Comparison of ENCODE assay signal across 8 cellular contexts in genomic region chr5:126422994-126423788, GRCh38.
DNase-seq lines count a peak whose midpoint lies in the region; ATAC-seq and TF ChIP-seq lines count a peak whose summit lies in the region.

GRAMD2B (plus strand) TSS chr5:126423409; CDS start chr5:126423607, 198 bp downstream.

- ATAC-seq in HG03175 (IDR thresholded peaks at IDR 0.05; ENCODE audit: unreplicated experiment) = peak; percentile 89

- TF ChIP-seq CTCF in AG04449 (IDR thresholded peaks at IDR 0.05; ENCODE audit: insufficient read depth, low read length, missing control alignments) (no peak), epithelial cell of esophagus (IDR thresholded peaks at IDR 0.05; ENCODE audit: insufficient read depth, low read depth, low read length, missing control alignments) (no peak)

- CTCF ChIA-PET in AG04449 (lab: Yijun Ruan, JAX) = interaction anchor here (0.9 to 1.9 kb wide), 4 partner anchors 9 to 70 kb away, joined by 4 to 15 read pairs (median 4); no protein-coding TSS in a partner anchor

- DNase-seq in AG04449 (ENCODE audit: low read depth, low spot score) (peak; percentile 46), NCI-H82 treated with DMSO at 0.1 percent for 48 hours (lab: John Stamatoyannopoulos, UW; ENCODE audit: unreplicated experiment) (peak; percentile 72), activated T-cell treated with anti-CD3 and anti-CD28 coated beads for 24 hours (ENCODE audit: low read depth) (peak; percentile 56), epithelial cell of esophagus (ENCODE audit: low read depth) (peak; percentile 96), midbrain (lab: John Stamatoyannopoulos, UW) (peak; percentile 89)
- peak; percentile 17 to 46 for DNase-seq in stimulated activated CD8-positive, alpha-beta memory T cell treated with anti-CD3 and anti-CD28 coated beads, Interleukin-2, amount 100 ng/mL, for 1 hour (ENCODE audit: low read depth in 2 of 2)

- H3K4me3 ChIP-seq in AG04449 (ENCODE audit: low read depth, low read length) (peak within 1 kb of the TSS; percentile 75), epithelial cell of esophagus (ENCODE audit: low read length) (peak within 1 kb of the TSS; percentile 73)

- POLR2A ChIA-PET in AG04449 (lab: Yijun Ruan, JAX) = interaction anchor here (0.6 to 1.4 kb wide), 7 partner anchors 10 to 1745 kb away, joined by 3 to 14 read pairs (median 3); no protein-coding TSS in a partner anchor

- in situ Hi-C loops in GM18951 (cut with MboI; ENCODE audit: low sequenced_read_pairs, unreplicated experiment) = no loop called here

- peak; percentile 76 for TF ChIP-seq POLR2A in GM18951 (IDR thresholded peaks at IDR 0.05; ENCODE audit: extremely low read depth, insufficient read depth, insufficient read length)

Comparison
In these comparisons a context has a peak if more than half of its experiments do, and no peak if none do; other contexts are left out.
1. Peak in every context shown above with its lines: DNase-seq, ATAC-seq and H3K4me3 ChIP-seq.
2. DNase-seq: peak in every context shown above with its lines; median percentile 96 in epithelial cell of esophagus; 89 in midbrain; 72 in NCI-H82 treated with DMSO at 0.1 percent for 48 hours; 56 in activated T-cell treated with anti-CD3 and anti-CD28 coated beads for 24 hours; 46 in AG04449; 32 in stimulated activated CD8-positive, alpha-beta memory T cell treated with anti-CD3 and anti-CD28 coated beads, Interleukin-2, amount 100 ng/mL, for 1 hour.